Comparison of ENCODE assay signal across 28 cellular contexts in genomic region chr5:116673453-116673852, GRCh38.
DNase-seq lines count a peak whose midpoint lies in the region; ATAC-seq, FAIRE-seq and TF ChIP-seq lines count a peak whose summit lies in the region.
"Had no signal": no experiment of that assay in that cellular context is flagged by ENCODE, and none has a peak within 500 bp of the region (broad histone marks: within the 10 kb centered on the region; RNA-seq: fewer than 3 reads in every experiment).

No MANE protein-coding gene starts in this region.

- H3K27me3 Mint-ChIP-seq in glutamatergic neuron (ENCODE audit: unreplicated experiment) (no peaks in the 10 kb centered on the region), osteocyte (ENCODE audit: unreplicated experiment) (peaks cover 5% of the 10 kb centered on the region)
- H3K27me3 Mint-ChIP-seq: CD4-positive, CD25-positive, alpha-beta regulatory T cell had no signal

- H3K27ac ChIP-seq in body of pancreas (peak overlapping the region; percentile 30 to 71 (median 60)), ovary (no peak overlapping the region)
- H3K27ac ChIP-seq: BLaER1, RWPE1 had no signal

- intact Hi-C loops in body of pancreas (cut with DNase I): no loop called here
- intact Hi-C loops in ovary (cut with DNase I): no loop called here

- peaks cover under 1% of the 10 kb centered on the region for H3K9me3 Mint-ChIP-seq in glutamatergic neuron (ENCODE audit: unreplicated experiment)
- no peaks in the 10 kb centered on the region for H3K9me3 Mint-ChIP-seq in osteocyte (ENCODE audit: unreplicated experiment)
- H3K9me3 Mint-ChIP-seq: T-helper 2 cell treated with Interferon-gamma antibody and Interleukin-4, amounts not matched to agents 5 μg/mL and 100 μg/mL, for 36 hours had no signal

- 72 to 74% methylated on average over 2 of the region's 2 CpGs for WGBS in body of pancreas, 2 donors
- 94 to 96% (median 95%) methylated on average over 2 of the region's 2 CpGs for WGBS in ovary, 3 donors

- H3K36me3 Mint-ChIP-seq in glutamatergic neuron (ENCODE audit: unreplicated experiment): no peaks in the 10 kb centered on the region
- no peaks in the 10 kb centered on the region for H3K36me3 Mint-ChIP-seq in osteocyte (ENCODE audit: unreplicated experiment)
- H3K36me3 Mint-ChIP-seq: CD4-positive, CD25-positive, alpha-beta regulatory T cell had no signal

- H3K4me3 Mint-ChIP-seq in glutamatergic neuron (ENCODE audit: unreplicated experiment): no peak overlapping the region
- no peak overlapping the region for H3K4me3 Mint-ChIP-seq in osteocyte (ENCODE audit: unreplicated experiment)
- H3K4me3 Mint-ChIP-seq: CD4-positive, CD25-positive, alpha-beta regulatory T cell; HFFc6; T-helper 2 cell treated with Interferon-gamma antibody and Interleukin-4, amounts not matched to agents 5 μg/mL and 100 μg/mL, for 36 hours had no signal

- H3K4me1 ChIP-seq in body of pancreas: peaks cover 34% of the 10 kb centered on the region
- H3K4me1 ChIP-seq in ovary (ENCODE audit: insufficient read depth): no peaks in the 10 kb centered on the region
- H3K4me1 ChIP-seq: HAP-1 had no signal

- H3K36me3 ChIP-seq in body of pancreas (replicated peaks in 1 of 2; ENCODE audit: insufficient read depth in 1 of 2, low read depth in 2 of 2) (no peaks in the 10 kb centered on the region), ovary (no peaks in the 10 kb centered on the region)
- H3K36me3 ChIP-seq: BLaER1, HAP-1 had no signal

- peak; percentile 85 for FAIRE-seq in GM12892 (lab: Jason Lieb, UNC)
- FAIRE-seq: A204.1, D721Med, HTR-8/SVneo, K562 had no signal

- H3K27ac Mint-ChIP-seq in glutamatergic neuron (ENCODE audit: unreplicated experiment) (no peak overlapping the region), osteocyte (ENCODE audit: unreplicated experiment) (no peak overlapping the region)
- H3K27ac Mint-ChIP-seq: CD4-positive, CD25-positive, alpha-beta regulatory T cell; HFFc6; T-helper 2 cell treated with Interferon-gamma antibody and Interleukin-4, amounts not matched to agents 5 μg/mL and 100 μg/mL, for 36 hours had no signal

- ATAC-seq in HG02610 (IDR thresholded peaks at IDR 0.05; ENCODE audit: unreplicated experiment) (peak; percentile 48), HG02885 (IDR thresholded peaks at IDR 0.05; ENCODE audit: poor library complexity, unreplicated experiment) (peak; percentile 28), body of pancreas (no peak), HG03432 (IDR thresholded peaks at IDR 0.05; ENCODE audit: unreplicated experiment) (no peak)
- ATAC-seq: K562, Panc1 had no signal

- TF ChIP-seq EP300 in ovary (IDR thresholded peaks at IDR 0.05): no peak

- TF ChIP-seq CTCF in body of pancreas (IDR thresholded peaks at IDR 0.05): no peak
- no peak for TF ChIP-seq CTCF in glutamatergic neuron (IDR thresholded peaks at IDR 0.05; ENCODE audit: partially characterized antibody, unreplicated experiment)
- no peak for TF ChIP-seq CTCF in osteocyte (IDR thresholded peaks at IDR 0.05)
- no peak for TF ChIP-seq CTCF in ovary (IDR thresholded peaks at IDR 0.05)

- DNase-seq in GM12892 (ENCODE audit: insufficient read length) (no peak), body of pancreas (no peak), glutamatergic neuron (no peak), osteocyte (ENCODE audit: extremely low spot score, unreplicated experiment) (no peak), ovary (no peak)
- DNase-seq: CD4-positive, CD25-positive, alpha-beta regulatory T cell; GOT3; HFFc6; Kasumi-1; NCI-H1092 treated with DMSO at 0.1 percent for 48 hours; NCI-H1436 treated with DMSO at 0.1 percent for 48 hours; NCI-H1930; NCI-H2107; NCI-H526 treated with DMSO at 0.1 percent for 48 hours; SHP77; T-helper 1 cell had no signal

- H3K4me1 Mint-ChIP-seq in glutamatergic neuron (ENCODE audit: low read depth, unreplicated experiment) (no peaks in the 10 kb centered on the region), osteocyte (ENCODE audit: unreplicated experiment) (peaks cover 6% of the 10 kb centered on the region)
- H3K4me1 Mint-ChIP-seq: CD4-positive, CD25-positive, alpha-beta regulatory T cell had no signal

- H3K4me3 ChIP-seq in body of pancreas: no peak overlapping the region
- H3K4me3 ChIP-seq in ovary: no peak overlapping the region
- H3K4me3 ChIP-seq: BLaER1, HAP-1, K562 had no signal

- TF ChIP-seq POLR2A in GM12892 (IDR thresholded peaks at IDR 0.05; ENCODE audit: low read depth, low read length) (no peak), body of pancreas (IDR thresholded peaks at IDR 0.05) (no peak), ovary (IDR thresholded peaks at IDR 0.05) (no peak)

- H3K9me3 ChIP-seq in body of pancreas: no peaks in the 10 kb centered on the region
- no peaks in the 10 kb centered on the region for H3K9me3 ChIP-seq in ovary
- H3K9me3 ChIP-seq: BLaER1, HAP-1 had no signal

- H3K27me3 ChIP-seq in body of pancreas (no peaks in the 10 kb centered on the region), ovary (no peaks in the 10 kb centered on the region)
- H3K27me3 ChIP-seq: BLaER1 had no signal

Comparison
In these comparisons a context has a peak if more than half of its experiments do, and no peak if none do; other contexts are left out.
1. ATAC-seq: peak in HG02610 (single experiment) and HG02885 (single experiment); none in body of pancreas (single experiment) and HG03432 (single experiment).
2. H3K27ac ChIP-seq: peak in body of pancreas (4 of 4); none in ovary (0 of 2).